ENCODE assay signal across 10 cellular contexts in genomic region chr2:24722141-24722790, GRCh38.
DNase-seq lines count a peak whose midpoint lies in the region; ATAC-seq and TF ChIP-seq lines count a peak whose summit lies in the region.
"Had no signal": no experiment of that assay in that cellular context is flagged by ENCODE, and none has a peak within 500 bp of the region (broad histone marks: within the 10 kb centered on the region; RNA-seq: fewer than 3 reads in every experiment).

No MANE protein-coding gene starts in this region.

- DNase-seq in left ventricle myocardium inferior (no peak), left ventricle myocardium superior (no peak), esophagus muscularis mucosa (ENCODE audit: extremely low spot score) (no peak), osteocyte (ENCODE audit: extremely low spot score, unreplicated experiment) (no peak), vagina (ENCODE audit: extremely low spot score in 2 of 2) (no peak), SIG-M5 treated with dmso at 0.1 percent for 504 hours (lab: John Stamatoyannopoulos, UW; ENCODE audit: unreplicated experiment) (no peak)
- DNase-seq: activated B cell treated with CpG ODN at 0.5 μM for 24 hours had no signal

- H3K4me3 ChIP-seq in left ventricle myocardium inferior, result no peak overlapping the region
- H3K4me3 ChIP-seq in esophagus muscularis mucosa, result no peak overlapping the region
- no peak overlapping the region for H3K4me3 ChIP-seq in vagina

- TF ChIP-seq EP300 in esophagus muscularis mucosa (IDR thresholded peaks at IDR 0.05), result no peak

- H3K4me1 Mint-ChIP-seq in osteocyte (ENCODE audit: unreplicated experiment), result peaks cover 25% of the 10 kb centered on the region

- TF ChIP-seq POLR2A in esophagus muscularis mucosa (IDR thresholded peaks at IDR 0.05; ENCODE audit: low read depth) (no peak), vagina (IDR thresholded peaks at IDR 0.05) (no peak)

- H3K9me3 ChIP-seq in left ventricle myocardium inferior (replicated peaks) (no peaks in the 10 kb centered on the region), esophagus muscularis mucosa (no peaks in the 10 kb centered on the region), vagina (no peaks in the 10 kb centered on the region)

- H3K36me3 ChIP-seq in left ventricle myocardium inferior (peaks cover 24% of the 10 kb centered on the region), esophagus muscularis mucosa (peaks cover 0 to 24% (median 14%) of the 10 kb centered on the region in 4 donors), vagina (peaks cover 0 to 4% of the 10 kb centered on the region in 2 donors)

- H3K4me1 ChIP-seq in left ventricle myocardium inferior (peaks cover 38% of the 10 kb centered on the region), esophagus muscularis mucosa (peaks cover 12 to 23% (median 22%) of the 10 kb centered on the region in 4 donors), vagina (peaks cover 27% of the 10 kb centered on the region)

- TF ChIP-seq CTCF in left ventricle myocardium inferior (IDR thresholded peaks at IDR 0.05; ENCODE audit: borderline replicate concordance) (no peak), esophagus muscularis mucosa (IDR thresholded peaks at IDR 0.05) (no peak), osteocyte (IDR thresholded peaks at IDR 0.05) (no peak), vagina (IDR thresholded peaks at IDR 0.05) (no peak)

- H3K27me3 ChIP-seq in left ventricle myocardium inferior (ENCODE audit: low read depth) (no peaks in the 10 kb centered on the region), esophagus muscularis mucosa (no peaks in the 10 kb centered on the region), vagina (no peaks in the 10 kb centered on the region)

- WGBS in esophagus muscularis mucosa, result 78% methylated on average over 3 of the region's 3 CpGs

- intact Hi-C loops in left ventricle myocardium inferior (cut with micrococcal nuclease), result loop anchor here (10.0 kb wide), 1 partner anchor 227 kb away; the partner anchor contains the start of gene NCOA1
- intact Hi-C loops in left ventricle myocardium superior (cut with micrococcal nuclease), result no loop called here
- intact Hi-C loops in esophagus muscularis mucosa (cut with DNase I), result no loop called here
- intact Hi-C loops in vagina (cut with DNase I), result no loop called here

- H3K36me3 Mint-ChIP-seq in osteocyte (ENCODE audit: unreplicated experiment), result peaks cover 22% of the 10 kb centered on the region

- ATAC-seq in left ventricle myocardium superior (no peak), HG03108 (IDR thresholded peaks at IDR 0.05; ENCODE audit: unreplicated experiment) (no peak), GM19397 (IDR thresholded peaks at IDR 0.05; ENCODE audit: unreplicated experiment) (no peak)

- H3K27me3 Mint-ChIP-seq in osteocyte (ENCODE audit: unreplicated experiment), result no peaks in the 10 kb centered on the region
- H3K27me3 Mint-ChIP-seq: activated B cell treated with CpG ODN at 0.5 μM for 24 hours, memory B cell had no signal

- H3K27ac ChIP-seq in left ventricle myocardium inferior (replicated peaks), result peak overlapping the region; percentile 60
- peak overlapping the region; percentile 21 to 58 (median 49) for H3K27ac ChIP-seq in esophagus muscularis mucosa (replicated peaks in 1 of 4)
- H3K27ac ChIP-seq in vagina, result peak overlapping the region; percentile 71

- H3K9me3 Mint-ChIP-seq in osteocyte (ENCODE audit: unreplicated experiment), result no peaks in the 10 kb centered on the region
- H3K9me3 Mint-ChIP-seq: activated B cell treated with CpG ODN at 0.5 μM for 24 hours, memory B cell had no signal

- peak overlapping the region; percentile 68 for H3K27ac Mint-ChIP-seq in osteocyte (ENCODE audit: unreplicated experiment)
- H3K27ac Mint-ChIP-seq: activated B cell treated with CpG ODN at 0.5 μM for 24 hours, memory B cell had no signal

- no peak overlapping the region for H3K4me3 Mint-ChIP-seq in osteocyte (ENCODE audit: unreplicated experiment)
- H3K4me3 Mint-ChIP-seq: activated B cell treated with CpG ODN at 0.5 μM for 24 hours, memory B cell had no signal
